ENCODE assay signal across 11 cellular contexts in genomic region chr1:225887554-225888288, GRCh38. TPM values are rescaled to one million over a fixed set of nuclear protein-coding genes. Genes with fewer than 3 reads are reported as not detected.
"Had no signal": no experiment of that assay in that cellular context is flagged by ENCODE, and none has a peak within 500 bp of the region (broad histone marks: within the 10 kb centered on the region; RNA-seq: fewer than 3 reads in every experiment).

No MANE protein-coding gene starts in this region.

RNA-seq across cellular contexts. Expression of gene LEFTY1, which starts 1.2 kb away (rescaled TPM):
- total RNA-seq: activated CD4-positive, alpha-beta T cell treated with anti-CD3 and anti-CD28 coated beads, Interleukin-2, amount 10 ng/mL, durations not matched to agents 24 days and 14 days; activated T-helper 17 cell treated with anti-CD3 and anti-CD28 coated beads, Interleukin-2, amount 50 U/mL, for 72 hours; dermis microvascular lymphatic vessel endothelial cell; glomerular endothelial cell; left ventricle myocardium superior; natural killer cell; T-helper 1 cell treated with Interleukin-12 subunit alpha and Interleukin-12 subunit beta and Interleukin-4 antibody, amounts not matched to agents 30 ng/mL and 1 ng/mL, for 36 hours had no signal
- polyA plus RNA-seq: cardiac muscle cell, keratinocyte had no signal

RNA-seq across cellular contexts. Expression of gene LEFTY2, which starts 53.3 kb away (rescaled TPM):
- total RNA-seq: activated CD4-positive, alpha-beta T cell treated with anti-CD3 and anti-CD28 coated beads, Interleukin-2, amount 10 ng/mL, durations not matched to agents 24 days and 14 days; activated CD8-positive, alpha-beta T cell treated with anti-CD3 and anti-CD28 coated beads for 36 hours; activated naive CD8-positive, alpha-beta T cell treated with anti-CD3 and anti-CD28 coated beads for 36 hours; activated T-helper 17 cell treated with anti-CD3 and anti-CD28 coated beads, Interleukin-2, amount 50 U/mL, for 72 hours; dermis microvascular lymphatic vessel endothelial cell; glomerular endothelial cell; natural killer cell; T-helper 1 cell treated with Interleukin-12 subunit alpha and Interleukin-12 subunit beta and Interleukin-4 antibody, amounts not matched to agents 30 ng/mL and 1 ng/mL, for 36 hours had no signal
- polyA plus RNA-seq: keratinocyte had no signal
